Comparison of ENCODE assay signal across 8 cellular contexts in the genomic region with DNA sequence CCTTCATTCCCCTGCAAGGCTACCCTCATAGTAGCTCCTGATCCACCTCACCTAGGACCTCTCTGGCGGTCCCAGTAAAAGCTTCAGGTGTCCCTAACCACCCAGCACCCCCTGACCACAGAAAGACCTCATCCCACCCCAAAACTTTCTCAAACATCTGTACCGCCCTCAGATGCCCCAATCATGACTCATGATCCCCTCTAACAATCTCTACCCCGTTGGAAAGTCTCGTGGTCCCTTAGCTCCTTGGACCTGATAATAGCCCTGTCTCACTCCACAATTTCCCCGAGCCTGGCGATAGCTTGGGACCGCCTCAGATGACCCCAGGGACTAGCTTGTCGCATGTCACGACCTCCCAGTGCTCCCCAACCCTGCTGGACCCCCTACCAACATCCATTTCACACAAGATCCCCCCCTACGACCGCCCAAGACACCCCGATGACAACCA. TPM values are rescaled to one million over a fixed set of nuclear protein-coding genes. Genes with fewer than 3 reads are reported as not detected.
DNase-seq lines count a peak whose midpoint lies in the region; ATAC-seq and TF ChIP-seq lines count a peak whose summit lies in the region.

No MANE protein-coding gene starts in this region.

- H3K4me3 ChIP-seq in HAP-1 (peak overlapping the region; percentile 98), iPS-18a (ENCODE audit: low read length) (peak overlapping the region; percentile 99)

- H3K4me3 Mint-ChIP-seq in activated naive CD4-positive, alpha-beta T cell treated with anti-CD3 and anti-CD28 coated beads, Interleukin-2, amount 50 U/mL, for 24 hours = peak overlapping the region; percentile 98
- peak overlapping the region; percentile 96 for H3K4me3 Mint-ChIP-seq in stimulated activated naive CD8-positive, alpha-beta T cell treated with anti-CD3 and anti-CD28 coated beads, Interleukin-15, Interleukin-2, amounts not matched to agents 100 ng/mL and 50 ng/mL, for 24 hours

- peaks cover 42% of the 10 kb centered on the region for H3K4me1 Mint-ChIP-seq in activated naive CD4-positive, alpha-beta T cell treated with anti-CD3 and anti-CD28 coated beads, Interleukin-2, amount 50 U/mL, for 24 hours
- peaks cover 44% of the 10 kb centered on the region for H3K4me1 Mint-ChIP-seq in stimulated activated naive CD8-positive, alpha-beta T cell treated with anti-CD3 and anti-CD28 coated beads, Interleukin-15, Interleukin-2, amounts not matched to agents 100 ng/mL and 50 ng/mL, for 24 hours (ENCODE audit: low read depth)

- H3K9me3 ChIP-seq in HAP-1 (no peaks in the 10 kb centered on the region), iPS-18a (ENCODE audit: control insufficient read depth, low read depth, low read length) (no peaks in the 10 kb centered on the region)

- H3K36me3 ChIP-seq in HAP-1 (replicated peaks) (peaks cover 23% of the 10 kb centered on the region), iPS-18a (ENCODE audit: control insufficient read depth, low read depth, low read length) (no peaks in the 10 kb centered on the region)

- H3K27me3 ChIP-seq in HAP-1 (ENCODE audit: low read depth) (no peaks in the 10 kb centered on the region), iPS-18a (ENCODE audit: control insufficient read depth, insufficient read depth, low read length) (no peaks in the 10 kb centered on the region)

- H3K4me1 ChIP-seq in HAP-1 (peaks cover 6% of the 10 kb centered on the region; the same call in 1 of the 2 replicates), iPS-18a (ENCODE audit: control insufficient read depth, low read depth, low read length) (no peaks in the 10 kb centered on the region)

- peak; percentile 48 for DNase-seq in A172 (ENCODE audit: low spot score)
- no peak for DNase-seq in HAP-1 (ENCODE audit: low spot score in 2 of 2)
- no peak for DNase-seq in GM13977 (ENCODE audit: low spot score)
- no peak for DNase-seq in inferior parietal cortex (ENCODE audit: extremely low spot score)

- no peak for TF ChIP-seq CTCF in GM13977 (IDR thresholded peaks at IDR 0.05; ENCODE audit: extremely low read depth, insufficient read depth, missing control alignments)

- no peaks in the 10 kb centered on the region for H3K9me3 Mint-ChIP-seq in activated naive CD4-positive, alpha-beta T cell treated with anti-CD3 and anti-CD28 coated beads, Interleukin-2, amount 50 U/mL, for 24 hours
- no peaks in the 10 kb centered on the region for H3K9me3 Mint-ChIP-seq in stimulated activated naive CD8-positive, alpha-beta T cell treated with anti-CD3 and anti-CD28 coated beads, Interleukin-15, Interleukin-2, amounts not matched to agents 100 ng/mL and 50 ng/mL, for 24 hours

- peak overlapping the region; percentile 82 for H3K27ac ChIP-seq in iPS-18a (ENCODE audit: low read length)

- H3K36me3 Mint-ChIP-seq in activated naive CD4-positive, alpha-beta T cell treated with anti-CD3 and anti-CD28 coated beads, Interleukin-2, amount 50 U/mL, for 24 hours = peaks cover 7% of the 10 kb centered on the region
- H3K36me3 Mint-ChIP-seq in stimulated activated naive CD8-positive, alpha-beta T cell treated with anti-CD3 and anti-CD28 coated beads, Interleukin-15, Interleukin-2, amounts not matched to agents 100 ng/mL and 50 ng/mL, for 24 hours (ENCODE audit: low read depth) = peaks cover 22% of the 10 kb centered on the region

- in situ Hi-C loops in HAP-1 (cut with MboI; ENCODE audit: low sequenced_read_pairs) (no loop called here), GM13977 (cut with MboI; ENCODE audit: low pct_unique_long_range_greater_than_20kb, low sequenced_read_pairs, unreplicated experiment) (no loop called here)

- H3K27ac Mint-ChIP-seq in activated naive CD4-positive, alpha-beta T cell treated with anti-CD3 and anti-CD28 coated beads, Interleukin-2, amount 50 U/mL, for 24 hours = peak overlapping the region; percentile 97
- H3K27ac Mint-ChIP-seq in stimulated activated naive CD8-positive, alpha-beta T cell treated with anti-CD3 and anti-CD28 coated beads, Interleukin-15, Interleukin-2, amounts not matched to agents 100 ng/mL and 50 ng/mL, for 24 hours = peak overlapping the region; percentile 99

- H3K27me3 Mint-ChIP-seq in activated naive CD4-positive, alpha-beta T cell treated with anti-CD3 and anti-CD28 coated beads, Interleukin-2, amount 50 U/mL, for 24 hours = no peaks in the 10 kb centered on the region
- no peaks in the 10 kb centered on the region for H3K27me3 Mint-ChIP-seq in stimulated activated naive CD8-positive, alpha-beta T cell treated with anti-CD3 and anti-CD28 coated beads, Interleukin-15, Interleukin-2, amounts not matched to agents 100 ng/mL and 50 ng/mL, for 24 hours

- ATAC-seq in HG02885 (IDR thresholded peaks at IDR 0.05; ENCODE audit: poor library complexity, unreplicated experiment) = no peak

- peak overlapping the region; percentile 99 for H3K9ac ChIP-seq in iPS-18a (ENCODE audit: low read length)

RNA-seq across cellular contexts. Expression of gene NDUFA11, which starts 0.5 kb away (rescaled TPM):
- 208 and 242 TPM in 2 replicates for total RNA-seq in A172 (2014; rRNA removed; shearing (Covaris generic))

RNA-seq across cellular contexts. Expression of gene VMAC, which starts 1.6 kb away (rescaled TPM):
- total RNA-seq in A172 (2014; rRNA removed; shearing (Covaris generic)) = 3.0 and 3.2 TPM in 2 replicates

RNA-seq across cellular contexts. Expression of gene CAPS, which starts 11.0 kb away (rescaled TPM):
- total RNA-seq in A172 (2014; rRNA removed; shearing (Covaris generic)) = 12.0 and 15.0 TPM in 2 replicates

RNA-seq across cellular contexts. Expression of gene FUT5, which starts 32.7 kb away (rescaled TPM):
- not detected in 2 replicates for total RNA-seq in A172 (2014; rRNA removed; shearing (Covaris generic))

RNA-seq across cellular contexts. Expression of gene FUT3, which starts 51.8 kb away (rescaled TPM):
- not detected in 2 replicates for total RNA-seq in A172 (2014; rRNA removed; shearing (Covaris generic))
